In genomic region chr20:44334306-44334705, GRCh38 we compare ENCODE assay signal across 28 cellular contexts. TPM values are rescaled to one million over a fixed set of nuclear protein-coding genes. Genes with fewer than 3 reads are reported as not detected.
"Had no signal": no experiment of that assay in that cellular context is flagged by ENCODE, and none has a peak within 500 bp of the region (broad histone marks: within the 10 kb centered on the region; RNA-seq: fewer than 3 reads in every experiment).

No MANE protein-coding gene starts in this region.

- ATAC-seq: activated CD4-positive, alpha-beta T cell treated with anti-CD3 and anti-CD28 coated beads for 36 hours; activated T-helper 17 cell treated with anti-CD3 and anti-CD28 coated beads, Interleukin-2, amount 50 U/mL, for 72 hours; Right ventricle myocardium inferior; T-cell had no signal

- H3K9me3 ChIP-seq: breast epithelium, MG63 had no signal

- H3K27ac ChIP-seq: breast epithelium, SK-N-MC, VCaP had no signal

- H3K36me3 ChIP-seq: breast epithelium, MG63 had no signal

- H3K27me3 ChIP-seq: MG63 had no signal

- FAIRE-seq: TTC549 had no signal

- H3K4me3 ChIP-seq: breast epithelium, MG63, SK-N-MC had no signal

- H3K4me1 ChIP-seq: breast epithelium had no signal

- DNase-seq: activated CD4-positive, alpha-beta memory T cell treated with anti-CD3 and anti-CD28 coated beads, Interleukin-2, amount 10 ng/mL, durations not matched to agents 7 days and 5 days; activated CD4-positive, alpha-beta T cell treated with anti-CD3 and anti-CD28 coated beads for 36 hours; activated CD4-positive, alpha-beta T cell treated with anti-CD3 and anti-CD28 coated beads, Interleukin-2, amount 50 U/mL, for 1 hour; activated gamma-delta T cell; activated naive CD4-positive, alpha-beta T cell treated with anti-CD3 and anti-CD28 coated beads for 36 hours; activated T-cell treated with anti-CD3 and anti-CD28 coated beads for 4 hours; activated T-cell treated with anti-CD3 and anti-CD28 coated beads, Interleukin-2, amount 50 U/mL, for 48 hours; amygdala; caudate nucleus; MG63; NCI-H1105; NCI-H1436; NCI-H1694 treated with DMSO at 0.1 percent for 48 hours; NCI-H2081; NCI-H510A treated with DMSO at 0.1 percent for 48 hours; NCI-H69; T-cell; T-helper 2 cell; T1000 had no signal

RNA-seq across cellular contexts. Expression of gene R3HDML, which starts 2.5 kb away (rescaled TPM):
- total RNA-seq: activated CD4-positive, alpha-beta memory T cell treated with anti-CD3 and anti-CD28 coated beads, Interleukin-2, amount 10 ng/mL, durations not matched to agents 7 days and 5 days; activated CD4-positive, alpha-beta T cell treated with anti-CD3 and anti-CD28 coated beads for 36 hours; activated CD8-positive, alpha-beta memory T cell treated with anti-CD3 and anti-CD28 coated beads for 36 hours; activated naive CD4-positive, alpha-beta T cell treated with anti-CD3 and anti-CD28 coated beads for 36 hours; activated T-helper 17 cell treated with anti-CD3 and anti-CD28 coated beads, Interleukin-2, amount 50 U/mL, for 72 hours; breast epithelium; OCI-LY7; Right ventricle myocardium inferior; RPMI7951; T-cell had no signal

RNA-seq across cellular contexts. Expression of gene HNF4A, which starts 21.2 kb away (rescaled TPM):
- total RNA-seq: activated CD4-positive, alpha-beta memory T cell treated with anti-CD3 and anti-CD28 coated beads, Interleukin-2, amount 10 ng/mL, durations not matched to agents 7 days and 5 days; activated CD4-positive, alpha-beta T cell treated with anti-CD3 and anti-CD28 coated beads for 36 hours; activated CD8-positive, alpha-beta memory T cell treated with anti-CD3 and anti-CD28 coated beads for 36 hours; activated naive CD4-positive, alpha-beta T cell treated with anti-CD3 and anti-CD28 coated beads for 36 hours; activated T-helper 17 cell treated with anti-CD3 and anti-CD28 coated beads, Interleukin-2, amount 50 U/mL, for 72 hours; OCI-LY7; Right ventricle myocardium inferior; RPMI7951 had no signal
